Comparison of ENCODE assay signal across 10 cellular contexts in the genomic region with DNA sequence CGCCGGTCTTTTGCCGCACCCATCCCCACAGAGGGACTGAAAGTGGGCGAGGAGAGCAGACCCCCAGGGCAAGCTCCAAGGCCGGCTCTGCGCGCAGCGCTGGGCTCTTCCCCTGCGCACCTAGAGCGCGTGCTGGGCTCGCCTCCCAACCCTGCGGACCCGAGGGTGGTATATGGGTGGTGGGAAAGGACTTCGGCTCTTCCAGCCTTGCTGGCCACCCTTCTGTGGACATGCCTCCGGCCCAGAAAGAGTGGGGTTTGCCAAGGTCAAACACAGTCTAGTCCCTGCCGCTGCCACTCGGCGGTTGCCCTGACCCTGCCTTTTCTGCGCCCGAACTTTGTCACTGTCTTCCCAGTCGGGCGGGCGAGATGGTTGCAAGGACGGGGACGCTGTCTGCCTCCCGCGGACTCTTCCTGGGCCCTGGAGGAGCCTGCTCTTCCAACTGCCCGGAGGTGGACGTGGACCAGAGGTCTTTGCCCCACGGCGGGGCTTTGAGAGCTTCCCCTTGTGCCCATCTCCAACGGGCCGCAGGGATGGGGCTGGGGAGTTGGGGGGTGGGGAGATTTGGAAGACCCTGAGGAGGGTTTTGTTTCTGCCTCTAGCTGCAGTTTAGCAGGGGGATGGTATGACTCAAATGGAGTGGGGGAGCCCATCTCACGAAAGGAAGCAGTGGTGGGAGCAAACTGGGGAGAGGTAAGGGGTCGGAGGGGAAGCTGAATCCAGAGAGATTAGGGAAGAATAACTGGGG. TPM values are rescaled to one million over a fixed set of nuclear protein-coding genes. Genes with fewer than 3 reads are reported as not detected.
DNase-seq lines count a peak whose midpoint lies in the region; ATAC-seq and TF ChIP-seq lines count a peak whose summit lies in the region.
"Had no signal": no experiment of that assay in that cellular context is flagged by ENCODE, and none has a peak within 500 bp of the region (broad histone marks: within the 10 kb centered on the region; RNA-seq: fewer than 3 reads in every experiment).

No MANE protein-coding gene starts in this region.

- ATAC-seq in heart right ventricle (peak in 3 of 8 donors; percentile 23 to 35 (median 29)), GM18909 (IDR thresholded peaks at IDR 0.05; ENCODE audit: poor library complexity, unreplicated experiment) (no peak)

- H3K4me1 ChIP-seq in ES-I3 (ENCODE audit: insufficient read depth, low read length) (peaks cover 11% of the 10 kb centered on the region), heart right ventricle (peaks cover 3 to 27% (median 11%) of the 10 kb centered on the region in 9 donors)

- H3K27me3 Mint-ChIP-seq in progenitor cell of endocrine pancreas = peaks cover 55% of the 10 kb centered on the region

- WGBS in heart right ventricle, 2 donors = 13 to 15% methylated on average over 36 of the region's 36 CpGs

- DNase-seq in LNCaP clone FGC (ENCODE audit: low read depth) (no peak), heart right ventricle (no peak), progenitor cell of endocrine pancreas (ENCODE audit: low spot score, unreplicated experiment) (no peak), NCI-H2227 (lab: John Stamatoyannopoulos, UW; ENCODE audit: unreplicated experiment) (no peak), NCI-H2171 (lab: John Stamatoyannopoulos, UW) (no peak), NCI-H446 (lab: John Stamatoyannopoulos, UW) (no peak)
- DNase-seq: activated B cell treated with CpG ODN at 0.5 μM for 24 hours, IMR-90 had no signal

- peak overlapping the region; percentile 75 for H3K4me3 Mint-ChIP-seq in progenitor cell of endocrine pancreas (ENCODE audit: low read depth)

- TF ChIP-seq CTCF in LNCaP clone FGC (IDR thresholded peaks at IDR 0.05; ENCODE audit: control insufficient read depth, extremely low read depth, insufficient read depth) (no peak), heart right ventricle (IDR thresholded peaks at IDR 0.05) (no peak), progenitor cell of endocrine pancreas (IDR thresholded peaks at IDR 0.05; ENCODE audit: unreplicated experiment) (no peak)

- no peaks in the 10 kb centered on the region for H3K36me3 Mint-ChIP-seq in progenitor cell of endocrine pancreas (ENCODE audit: insufficient read depth)

- H3K4me3 ChIP-seq in LNCaP clone FGC (ENCODE audit: low read depth, low read length) (peak overlapping the region; percentile 60), heart right ventricle (peak overlapping the region; percentile 37 to 72 (median 64))

- peaks cover 4% of the 10 kb centered on the region for H3K4me1 Mint-ChIP-seq in progenitor cell of endocrine pancreas (ENCODE audit: low read depth)

- H3K27ac ChIP-seq in heart right ventricle = no peak overlapping the region

- peak overlapping the region; percentile 81; the same call in 1 of the 2 replicates for H3K9ac ChIP-seq in ES-I3 (ENCODE audit: low read depth, low read length)

- H3K9me3 Mint-ChIP-seq in progenitor cell of endocrine pancreas (ENCODE audit: low read depth) = no peaks in the 10 kb centered on the region
- H3K9me3 Mint-ChIP-seq: activated B cell treated with CpG ODN at 0.5 μM for 24 hours had no signal

- H3K9me3 ChIP-seq in ES-I3 (ENCODE audit: control insufficient read depth, insufficient read depth, low read length) = no peaks in the 10 kb centered on the region
- no peaks in the 10 kb centered on the region for H3K9me3 ChIP-seq in heart right ventricle

- H3K27me3 ChIP-seq in heart right ventricle = peaks cover 0 to 55% (median 26%) of the 10 kb centered on the region in 7 donors

- intact Hi-C loops in heart right ventricle (cut with DNase I) = no loop called here

- no peak overlapping the region for H3K27ac Mint-ChIP-seq in progenitor cell of endocrine pancreas
- H3K27ac Mint-ChIP-seq: activated B cell treated with CpG ODN at 0.5 μM for 24 hours had no signal

- H3K36me3 ChIP-seq in ES-I3 (ENCODE audit: insufficient read depth, low read length) (no peaks in the 10 kb centered on the region), heart right ventricle (no peaks in the 10 kb centered on the region)

RNA-seq across cellular contexts. Expression of gene ADCY1, which starts 1.5 kb away (rescaled TPM):
- total RNA-seq in heart right ventricle (1 to 10 TPM; 2.2 to 8.6 (median 3.6) TPM), progenitor cell of endocrine pancreas (11.3 and 13.6 TPM in 2 replicates)
- polyA plus RNA-seq in heart right ventricle = under 1 TPM; 0.46 to 0.80 TPM
- total RNA-seq: activated B cell treated with CpG ODN at 0.5 μM for 24 hours had no signal
